27 cellular contexts compared by ENCODE assay signal in genomic region chr7:34104120-34104519, GRCh38.
"Had no signal": no experiment of that assay in that cellular context is flagged by ENCODE, and none has a peak within 500 bp of the region (broad histone marks: within the 10 kb centered on the region; RNA-seq: fewer than 3 reads in every experiment).

No MANE protein-coding gene starts in this region.

- H3K4me2 ChIP-seq: smooth muscle cell had no signal

- H3K4me1 ChIP-seq: upper lobe of right lung had no signal

- H3K9me3 Mint-ChIP-seq: memory B cell had no signal

- H3K27ac ChIP-seq: brain microvascular endothelial cell, heart left ventricle, thoracic aorta, upper lobe of right lung had no signal

- H3K36me3 ChIP-seq: brain microvascular endothelial cell, heart left ventricle, thoracic aorta, upper lobe of right lung had no signal

- H3K36me3 Mint-ChIP-seq: activated CD8-positive, alpha-beta memory T cell treated with anti-CD3 and anti-CD28 coated beads, Interleukin-2, amount 10 ng/mL, durations not matched to agents 7 days and 5 days; activated naive CD4-positive, alpha-beta T cell treated with anti-CD3 and anti-CD28 coated beads, Interleukin-2, amount 10 ng/mL, durations not matched to agents 7 days and 5 days; memory B cell had no signal

- H3K27me3 Mint-ChIP-seq: activated CD4-positive, alpha-beta memory T cell treated with anti-CD3 and anti-CD28 coated beads, Interleukin-2, amount 10 ng/mL, durations not matched to agents 7 days and 5 days; activated CD4-positive, alpha-beta T cell treated with anti-CD3 and anti-CD28 coated beads, Interleukin-2, amount 10 ng/mL, durations not matched to agents 24 days and 14 days; activated CD8-positive, alpha-beta memory T cell treated with anti-CD3 and anti-CD28 coated beads, Interleukin-2, amount 10 ng/mL, durations not matched to agents 7 days and 5 days; activated naive CD4-positive, alpha-beta T cell treated with anti-CD3 and anti-CD28 coated beads, Interleukin-2, amount 10 ng/mL, durations not matched to agents 7 days and 5 days; memory B cell had no signal

- H3K4me1 Mint-ChIP-seq: activated CD4-positive, alpha-beta memory T cell treated with anti-CD3 and anti-CD28 coated beads, Interleukin-2, amount 10 ng/mL, durations not matched to agents 7 days and 5 days; activated CD4-positive, alpha-beta T cell treated with anti-CD3 and anti-CD28 coated beads, Interleukin-2, amount 10 ng/mL, durations not matched to agents 24 days and 14 days; activated CD8-positive, alpha-beta memory T cell treated with anti-CD3 and anti-CD28 coated beads, Interleukin-2, amount 10 ng/mL, durations not matched to agents 7 days and 5 days; activated naive CD4-positive, alpha-beta T cell treated with anti-CD3 and anti-CD28 coated beads, Interleukin-2, amount 10 ng/mL, durations not matched to agents 7 days and 5 days; activated naive CD8-positive, alpha-beta T cell treated with anti-CD3 and anti-CD28 coated beads, Interleukin-2, amount 50 U/mL, for 24 hours; memory B cell had no signal

- H3K27me3 ChIP-seq: brain microvascular endothelial cell, heart left ventricle, upper lobe of right lung had no signal

- FAIRE-seq: endothelial cell of umbilical vein, islet of Langerhans had no signal

- H3K27ac Mint-ChIP-seq: activated CD4-positive, alpha-beta memory T cell treated with anti-CD3 and anti-CD28 coated beads, Interleukin-2, amount 10 ng/mL, durations not matched to agents 7 days and 5 days; activated CD4-positive, alpha-beta T cell treated with anti-CD3 and anti-CD28 coated beads, Interleukin-2, amount 10 ng/mL, durations not matched to agents 24 days and 14 days; activated CD8-positive, alpha-beta memory T cell treated with anti-CD3 and anti-CD28 coated beads, Interleukin-2, amount 10 ng/mL, durations not matched to agents 7 days and 5 days; activated naive CD4-positive, alpha-beta T cell treated with anti-CD3 and anti-CD28 coated beads, Interleukin-2, amount 10 ng/mL, durations not matched to agents 7 days and 5 days; activated naive CD8-positive, alpha-beta T cell treated with anti-CD3 and anti-CD28 coated beads, Interleukin-2, amount 50 U/mL, for 24 hours; memory B cell had no signal

- H3K4me3 ChIP-seq: heart left ventricle, mucosa of descending colon, smooth muscle cell, thoracic aorta, upper lobe of right lung had no signal

- H3K9me3 ChIP-seq: heart left ventricle, mucosa of descending colon, thoracic aorta, upper lobe of right lung had no signal

- DNase-seq: activated CD4-positive, alpha-beta memory T cell treated with anti-CD3 and anti-CD28 coated beads, Interleukin-2, amount 10 ng/mL, durations not matched to agents 7 days and 5 days; activated CD4-positive, alpha-beta T cell treated with anti-CD3 and anti-CD28 coated beads, Interleukin-2, amount 10 ng/mL, durations not matched to agents 24 days and 14 days; activated CD8-positive, alpha-beta memory T cell treated with anti-CD3 and anti-CD28 coated beads, Interleukin-2, amount 10 ng/mL, durations not matched to agents 7 days and 5 days; activated effector memory CD4-positive, alpha-beta T cell treated with anti-CD3 and anti-CD28 coated beads, Interleukin-2, amount 50 U/mL, for 16 hours; activated naive CD4-positive, alpha-beta T cell treated with anti-CD3 and anti-CD28 coated beads, Interleukin-2, amount 10 ng/mL, durations not matched to agents 7 days and 5 days; activated naive CD8-positive, alpha-beta T cell treated with anti-CD3 and anti-CD28 coated beads, Interleukin-2, amount 50 U/mL, for 24 hours; activated T-cell treated with anti-CD3 and anti-CD28 coated beads for 4 hours; anterior cingulate cortex; brain microvascular endothelial cell; central memory CD4-positive, alpha-beta T cell; effector memory CD4-positive, alpha-beta T cell; heart left ventricle; mucosa of descending colon; occipital lobe; posterior cingulate gyrus; stimulated activated CD4-positive, alpha-beta T cell treated with anti-CD3 and anti-CD28 coated beads, Interleukin-4, amount 100 ng/mL, for 1 hour; stimulated activated naive CD4-positive, alpha-beta T cell; T-helper 9 cell; upper lobe of right lung had no signal

- H3K4me3 Mint-ChIP-seq: activated CD4-positive, alpha-beta memory T cell treated with anti-CD3 and anti-CD28 coated beads, Interleukin-2, amount 10 ng/mL, durations not matched to agents 7 days and 5 days; activated CD4-positive, alpha-beta T cell treated with anti-CD3 and anti-CD28 coated beads, Interleukin-2, amount 10 ng/mL, durations not matched to agents 24 days and 14 days; activated CD8-positive, alpha-beta memory T cell treated with anti-CD3 and anti-CD28 coated beads, Interleukin-2, amount 10 ng/mL, durations not matched to agents 7 days and 5 days; activated naive CD4-positive, alpha-beta T cell treated with anti-CD3 and anti-CD28 coated beads, Interleukin-2, amount 10 ng/mL, durations not matched to agents 7 days and 5 days; activated naive CD8-positive, alpha-beta T cell treated with anti-CD3 and anti-CD28 coated beads, Interleukin-2, amount 50 U/mL, for 24 hours; memory B cell; neural crest cell had no signal

- ATAC-seq: activated CD8-positive, alpha-beta memory T cell treated with anti-CD3 and anti-CD28 coated beads, Interleukin-2, amount 10 ng/mL, durations not matched to agents 7 days and 5 days; activated naive CD8-positive, alpha-beta T cell treated with anti-CD3 and anti-CD28 coated beads, Interleukin-2, amount 50 U/mL, for 24 hours; esophagus mucosa; heart left ventricle; mucosa of descending colon; sciatic nerve; upper lobe of right lung had no signal
